In the genomic region with DNA sequence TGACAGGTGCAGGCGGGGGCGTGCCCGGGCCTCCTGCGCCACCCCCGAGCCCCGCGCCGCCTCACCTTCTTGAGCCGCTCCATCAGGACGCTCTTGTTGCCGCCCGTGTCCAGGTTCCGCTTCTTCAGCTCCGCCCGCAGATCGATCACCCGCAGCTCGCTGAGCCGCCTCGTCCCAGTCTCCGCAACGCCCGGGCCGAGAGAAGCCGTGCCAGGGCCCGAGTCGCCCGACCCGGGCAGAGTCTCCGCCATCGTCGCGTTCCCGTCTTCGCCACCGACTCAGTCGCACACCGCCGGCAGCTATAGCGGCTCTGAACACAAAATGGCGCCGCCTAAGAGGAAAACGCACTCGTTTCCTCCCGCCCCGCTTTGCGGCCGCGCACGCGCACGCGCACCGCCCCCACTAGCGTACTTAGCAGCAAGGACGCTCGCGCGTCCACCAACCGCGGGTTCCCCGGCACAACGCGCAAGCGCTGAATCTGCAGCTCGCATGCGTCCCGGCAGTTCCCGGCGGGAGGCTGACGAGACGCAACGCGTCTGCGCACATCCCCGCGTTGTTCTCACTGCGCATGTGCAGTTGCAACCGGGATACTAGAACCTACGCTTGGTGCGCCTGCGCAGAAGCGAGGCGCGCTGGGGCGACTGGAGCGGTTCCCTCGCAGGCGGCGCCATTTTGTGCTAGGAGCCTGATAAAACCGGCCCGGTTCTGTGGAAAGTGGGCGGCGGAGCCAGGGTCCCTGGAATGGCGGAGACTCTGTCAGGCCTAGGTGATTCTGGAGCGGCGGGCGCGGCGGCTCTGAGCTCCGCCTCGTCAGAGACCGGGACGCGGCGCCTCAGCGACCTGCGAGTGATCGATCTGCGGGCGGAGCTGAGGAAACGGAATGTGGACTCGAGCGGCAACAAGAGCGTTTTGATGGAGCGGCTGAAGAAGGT, we compare ENCODE assay signal across 8 cellular contexts. TPM values are rescaled to one million over a fixed set of nuclear protein-coding genes. Genes with fewer than 3 reads are reported as not detected.
A peak's percentile ranks its signal among the peaks of the same experiment; 100 is the strongest.
DNase-seq lines count a peak whose midpoint lies in the region; ATAC-seq and TF ChIP-seq lines count a peak whose summit lies in the region.

Gene SAFB (plus strand): TSS at position 619 of the 932 bp plus-strand sequence. CDS start 123 bp downstream, at position 742.
Gene SAFB2 (minus strand): TSS at position 312 of the 932 bp plus-strand sequence. CDS start 61 bp downstream, at position 251.

- peak; percentile 98 for DNase-seq in GM04504 (ENCODE audit: low read depth)
- DNase-seq in NCI-H1048 (lab: John Stamatoyannopoulos, UW) = peak; percentile 99
- peak; percentile 99 for DNase-seq in SK-N-SH
- DNase-seq in activated naive CD4-positive, alpha-beta T cell treated with anti-CD3 and anti-CD28 coated beads, Interleukin-2, amount 50 U/mL, for 16 hours = peak; percentile 100
- DNase-seq in substantia nigra (lab: John Stamatoyannopoulos, UW) = peak; percentile 86 to 100 (median 98)

- no peak for TF ChIP-seq CTCF in SK-N-SH (IDR thresholded peaks at IDR 0.05)
- TF ChIP-seq CTCF in gastroesophageal sphincter (IDR thresholded peaks at IDR 0.05) = no peak
- TF ChIP-seq CTCF in neutrophil (IDR thresholded peaks at IDR 0.05) = peak; percentile 42

- peak within 1 kb of the TSS; percentile 93 to 98 for H3K4me3 ChIP-seq in SK-N-SH (ENCODE audit: low read depth in 2 of 2, low read length in 1 of 2)
- peak within 1 kb of the TSS; percentile 91 to 100 for H3K4me3 ChIP-seq in gastroesophageal sphincter
- peak within 1 kb of the TSS; percentile 92 to 95 for H3K4me3 ChIP-seq in neutrophil (ENCODE audit: low read depth in 1 of 2, low read length in 1 of 2)

- ATAC-seq in HG02571 (IDR thresholded peaks at IDR 0.05; ENCODE audit: unreplicated experiment) = peak; percentile 88
- ATAC-seq in gastroesophageal sphincter = peak; percentile 99

- no peaks in the 10 kb centered on the region for H3K9me3 ChIP-seq in SK-N-SH
- no peaks in the 10 kb centered on the region for H3K9me3 ChIP-seq in gastroesophageal sphincter
- H3K9me3 ChIP-seq in neutrophil = no peaks in the 10 kb centered on the region

- no peaks in the 10 kb centered on the region for H3F3A ChIP-seq in SK-N-SH (replicated peaks; ENCODE audit: insufficient read depth)

- peaks cover 10 to 34% of the 10 kb centered on the region in 2 experiments; a peak in 3 of 4 replicates for H3K4me1 ChIP-seq in SK-N-SH (ENCODE audit: control insufficient read depth in 1 of 2, insufficient read depth in 2 of 2, low read depth in 1 of 2, low read length in 1 of 2)
- peaks cover 8 to 82% (median 44%) of the 10 kb centered on the region in 3 donors for H3K4me1 ChIP-seq in gastroesophageal sphincter
- H3K4me1 ChIP-seq in neutrophil (ENCODE audit: control insufficient read depth in 1 of 2, insufficient read depth in 1 of 2, low read depth in 1 of 2, low read length in 1 of 2) = peaks cover 47 to 59% of the 10 kb centered on the region in 2 experiments

- H3K27me3 ChIP-seq in SK-N-SH (ENCODE audit: insufficient read depth) (no peaks in the 10 kb centered on the region), gastroesophageal sphincter (no peaks in the 10 kb centered on the region), neutrophil (no peaks in the 10 kb centered on the region)

- no peak for TF ChIP-seq RAD21 in SK-N-SH (IDR thresholded peaks at IDR 0.05; ENCODE audit: low read length)

- CTCF ChIA-PET in SK-N-SH (lab: Yijun Ruan, JAX) = interaction anchor here (1.4 to 3.2 kb wide), 2 partner anchors 65 to 75 kb away, joined by 6 to 14 read pairs; no protein-coding TSS in a partner anchor

- H3K27ac ChIP-seq in SK-N-SH (ENCODE audit: low read depth in 2 of 2, low read length in 1 of 2) = peak within 1 kb of the TSS; percentile 92
- H3K27ac ChIP-seq in gastroesophageal sphincter = peak within 1 kb of the TSS; percentile 91 to 99 (median 98)
- peak within 1 kb of the TSS; percentile 96 for H3K27ac ChIP-seq in neutrophil
- H3K27ac ChIP-seq in substantia nigra (ENCODE audit: low read depth, low read length, poor library complexity, severe bottlenecking) = peak within 1 kb of the TSS; percentile 92

- peaks cover 40% of the 10 kb centered on the region for H4K20me1 ChIP-seq in SK-N-SH (ENCODE audit: insufficient read depth)

- H2AFZ ChIP-seq in SK-N-SH (ENCODE audit: low read depth) = peak within 1 kb of the TSS; percentile 90; the same call in 1 of the 2 replicates

- peak within 1 kb of the TSS; percentile 96 for H3K9ac ChIP-seq in SK-N-SH

- no peak for TF ChIP-seq EP300 in SK-N-SH (IDR thresholded peaks at IDR 0.05; ENCODE audit: borderline replicate concordance in 1 of 2, low read depth in 1 of 2, low read length in 1 of 2)
- TF ChIP-seq EP300 in gastroesophageal sphincter (IDR thresholded peaks at IDR 0.05) = no peak

- peaks cover 96% of the 10 kb centered on the region for H3K79me2 ChIP-seq in SK-N-SH (ENCODE audit: insufficient read depth)

- H3K4me2 ChIP-seq in SK-N-SH = peak within 1 kb of the TSS; percentile 85

- POLR2A ChIA-PET in SK-N-SH (lab: Yijun Ruan, JAX) = interaction anchor here (1.0 to 1.8 kb wide), 6 partner anchors 22 to 98 kb away, joined by 3 to 5 read pairs (median 3); partner anchors contain the start of genes CATSPERD and LONP1

- H3K36me3 ChIP-seq in SK-N-SH (replicated peaks in 1 of 2; ENCODE audit: control insufficient read depth in 1 of 2, insufficient read depth in 2 of 2, low read length in 1 of 2) (peaks cover 48 to 54% of the 10 kb centered on the region in 2 experiments), gastroesophageal sphincter (peaks cover 0 to 55% of the 10 kb centered on the region in 2 donors), neutrophil (peaks cover 44% of the 10 kb centered on the region)

- under 1% methylated on average over 24 of the region's 116 CpGs for WGBS in SK-N-SH (ENCODE audit: low lambda C conversion rate)
- no CpG with 5 or more reads among the region's 116 CpGs for WGBS in gastroesophageal sphincter (ENCODE audit: low coverage in 1 of 2), 2 donors

- peak; percentile 85 to 87 for TF ChIP-seq POLR2A in gastroesophageal sphincter (IDR thresholded peaks at IDR 0.05)

- no peaks in the 10 kb centered on the region for H3K9me2 ChIP-seq in SK-N-SH

TF ChIP-seq in SK-N-SH, 30 proteins besides CTCF, POLR2A, EP300 and RAD21 (continues in another document):
- TF ChIP-seq, protein P1, sequence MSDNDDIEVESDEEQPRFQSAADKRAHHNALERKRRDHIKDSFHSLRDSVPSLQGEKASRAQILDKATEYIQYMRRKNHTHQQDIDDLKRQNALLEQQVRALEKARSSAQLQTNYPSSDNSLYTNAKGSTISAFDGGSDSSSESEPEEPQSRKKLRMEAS (IDR thresholded peaks at IDR 0.05; ENCODE audit: low read depth) = peak; percentile 35; the same call in 1 of the 2 replicates
- TF ChIP-seq FOSL2 (IDR thresholded peaks at IDR 0.05; ENCODE audit: borderline replicate concordance, low read depth) = no peak
- no peak for TF ChIP-seq RCOR1 (IDR thresholded peaks at IDR 0.05; ENCODE audit: low read length)
- TF ChIP-seq TAF1 (IDR thresholded peaks at IDR 0.05; ENCODE audit: borderline replicate concordance, low read depth, low read length) = peak; percentile 91
- no peak for TF ChIP-seq GATA2 (CRISPR knock-in tag; IDR thresholded peaks at IDR 0.05)
- TF ChIP-seq CHD2 (IDR thresholded peaks at IDR 0.05; ENCODE audit: low read length, partially characterized antibody) = peak; percentile 29
- peak; percentile 44; the same call in 1 of the 2 replicates for TF ChIP-seq GABPA (IDR thresholded peaks at IDR 0.05; ENCODE audit: low read depth)
- TF ChIP-seq TCF12 (IDR thresholded peaks at IDR 0.05) = no peak
- TF ChIP-seq MXI1 (IDR thresholded peaks at IDR 0.05; ENCODE audit: low read depth, low read length) = peak; percentile 81; the same call in 1 of the 2 replicates
- no peak for TF ChIP-seq EZH2phosphoT487 (IDR thresholded peaks at IDR 0.05; ENCODE audit: borderline replicate concordance, low read depth)
- no peak for TF ChIP-seq FOXM1 (IDR thresholded peaks at IDR 0.05; ENCODE audit: low read depth)
- TF ChIP-seq USF1 (IDR thresholded peaks at IDR 0.05; ENCODE audit: borderline replicate concordance, low read depth) = no peak
- no peak for TF ChIP-seq JUND (IDR thresholded peaks at IDR 0.05)
- TF ChIP-seq RFX5 (IDR thresholded peaks at IDR 0.05; ENCODE audit: low read length) = no peak
- peak; percentile 28; the same call in 1 of the 2 replicates for TF ChIP-seq SIN3A (IDR thresholded peaks at IDR 0.05; ENCODE audit: borderline replicate concordance, low read depth, low read length)
- TF ChIP-seq MEF2A (IDR thresholded peaks at IDR 0.05; ENCODE audit: borderline replicate concordance, low read depth) = no peak
- no peak for TF ChIP-seq NFIC (IDR thresholded peaks at IDR 0.05; ENCODE audit: borderline replicate concordance)
- TF ChIP-seq RXRA (IDR thresholded peaks at IDR 0.05; ENCODE audit: borderline replicate concordance, low read depth) = no peak
- TF ChIP-seq SMC3 (IDR thresholded peaks at IDR 0.05; ENCODE audit: low read depth, low read length) = no peak
- TF ChIP-seq TEAD4 (IDR thresholded peaks at IDR 0.05; ENCODE audit: borderline replicate concordance, insufficient read depth) = no peak; the same call in 1 of the 2 replicates
- TF ChIP-seq ELF1 (IDR thresholded peaks at IDR 0.05) = peak; percentile 25; the same call in 1 of the 2 replicates

RNA-seq across cellular contexts. Expression of gene SAFB, which starts in this region (rescaled TPM):
- polyA plus RNA-seq in SK-N-SH (2012; rRNA removed) = 44.4 and 90.0 TPM in 2 replicates
- polyA plus RNA-seq in SK-N-SH (2012; cell fraction: cytosol; rRNA removed) = 43.3 and 43.5 TPM in 2 replicates
- polyA plus RNA-seq in SK-N-SH (2012; cell fraction: nucleus; rRNA removed) = 157 and 489 TPM in 2 replicates
- 10 to 100 TPM; 39.7 to 73.6 (median 65.2) TPM for total RNA-seq in gastroesophageal sphincter

RNA-seq across cellular contexts. Expression of gene SAFB2, which starts in this region (rescaled TPM):
- polyA plus RNA-seq in SK-N-SH (2012; rRNA removed) = 20.3 and 37.7 TPM in 2 replicates
- 20.4 and 21.6 TPM in 2 replicates for polyA plus RNA-seq in SK-N-SH (2012; cell fraction: cytosol; rRNA removed)
- 84.9 and 120 TPM in 2 replicates for polyA plus RNA-seq in SK-N-SH (2012; cell fraction: nucleus; rRNA removed)
- 10 to 100 TPM; 25.3 to 81.6 (median 41.6) TPM for total RNA-seq in gastroesophageal sphincter

Comparison
In these comparisons a context has a peak if more than half of its experiments do, and no peak if none do; other contexts are left out.
1. Peak in every context shown above with its lines: DNase-seq, ATAC-seq, H3K4me3 ChIP-seq and H3K27ac ChIP-seq.